ENCODE assay signal across 14 cellular contexts in genomic region chr18:66601649-66602048, GRCh38. TPM values are rescaled to one million over a fixed set of nuclear protein-coding genes. Genes with fewer than 3 reads are reported as not detected.
DNase-seq lines count a peak whose midpoint lies in the region; ATAC-seq and TF ChIP-seq lines count a peak whose summit lies in the region.
"Had no signal": no experiment of that assay in that cellular context is flagged by ENCODE, and none has a peak within 500 bp of the region (broad histone marks: within the 10 kb centered on the region; RNA-seq: fewer than 3 reads in every experiment).

No MANE protein-coding gene starts in this region.

- H3K9me3 ChIP-seq in left ventricle myocardium inferior (replicated peaks) (peaks cover 18% of the 10 kb centered on the region), neural cell (ENCODE audit: low read length) (no peaks in the 10 kb centered on the region), colonic mucosa (no peaks in the 10 kb centered on the region)

- H3K4me1 ChIP-seq in left ventricle myocardium inferior (no peaks in the 10 kb centered on the region), colonic mucosa (no peaks in the 10 kb centered on the region)
- H3K4me1 ChIP-seq: BLaER1 treated with 17β-estradiol and CSF1 and Interleukin-3, amounts not matched to agents 10 nM and 100 nM had no signal

- no peak overlapping the region for H3K4me3 Mint-ChIP-seq in WTC11
- H3K4me3 Mint-ChIP-seq in T-cell: no peak overlapping the region

- H3K27ac ChIP-seq in left ventricle myocardium inferior (replicated peaks): peak overlapping the region; percentile 67
- H3K27ac ChIP-seq in neural cell (ENCODE audit: low read length): no peak overlapping the region
- H3K27ac ChIP-seq in colonic mucosa: no peak overlapping the region
- H3K27ac ChIP-seq: BLaER1 treated with 17β-estradiol and CSF1 and Interleukin-3, amounts not matched to agents 10 nM and 100 nM had no signal

- H3K9me3 Mint-ChIP-seq in WTC11: peaks cover 10% of the 10 kb centered on the region
- H3K9me3 Mint-ChIP-seq in T-cell: peaks cover 8 to 14% (median 8%) of the 10 kb centered on the region in 3 donors

- CTCF ChIA-PET in WTC11 (lab: Charles Lee) (no interaction called here), T-cell (lab: Charles Lee) (no interaction called here)

- H4K20me1 ChIP-seq in neural cell (ENCODE audit: insufficient read depth): no peaks in the 10 kb centered on the region
- H4K20me1 ChIP-seq: BLaER1 treated with 17β-estradiol and CSF1 and Interleukin-3, amounts not matched to agents 10 nM and 100 nM had no signal

- POLR2A ChIA-PET in WTC11 (lab: Charles Lee) (no interaction called here), T-cell (lab: Charles Lee) (no interaction called here)

- H3K4me3 ChIP-seq in left ventricle myocardium inferior (peak overlapping the region; percentile 58), neural cell (ENCODE audit: low read length) (no peak overlapping the region), colonic mucosa (no peak overlapping the region)
- H3K4me3 ChIP-seq: BLaER1 treated with 17β-estradiol and CSF1 and Interleukin-3, amounts not matched to agents 10 nM and 100 nM; GM12878 had no signal

- TF ChIP-seq EP300 in neural cell (conservative IDR thresholded peaks at IDR 0.05; ENCODE audit: poor library complexity, severe bottlenecking): peak; percentile 56

- H3K9me2 ChIP-seq in neural cell (ENCODE audit: insufficient read depth, low read length): no peaks in the 10 kb centered on the region

- H3K36me3 ChIP-seq in left ventricle myocardium inferior (no peaks in the 10 kb centered on the region), neural cell (ENCODE audit: insufficient read depth, low read length) (no peaks in the 10 kb centered on the region), colonic mucosa (no peaks in the 10 kb centered on the region)
- H3K36me3 ChIP-seq: BLaER1 treated with 17β-estradiol and CSF1 and Interleukin-3, amounts not matched to agents 10 nM and 100 nM had no signal

- ATAC-seq in Right ventricle myocardium superior (ENCODE audit: poor library complexity) (no peak), WTC11 (no peak), T-cell (replicated peaks in 1 of 4) (no peak), HG03442 (IDR thresholded peaks at IDR 0.05; ENCODE audit: unreplicated experiment) (no peak)
- ATAC-seq: GM12878 had no signal

- no peak for DNase-seq in left ventricle myocardium inferior
- DNase-seq in Right ventricle myocardium superior: no peak
- DNase-seq in WTC11 (ENCODE audit: low spot score): no peak
- DNase-seq in colonic mucosa: no peak
- DNase-seq in T-cell: no peak
- DNase-seq: DND-41, KG1, NCI-H1436, NCI-H2029 had no signal

- no peaks in the 10 kb centered on the region for H3F3A ChIP-seq in neural cell (ENCODE audit: insufficient read depth, low read length, poor library complexity, severe bottlenecking)

- H3K36me3 Mint-ChIP-seq in WTC11 (no peaks in the 10 kb centered on the region), T-cell (no peaks in the 10 kb centered on the region)

- no peaks in the 10 kb centered on the region for H3K27me3 ChIP-seq in left ventricle myocardium inferior (ENCODE audit: low read depth)
- no peaks in the 10 kb centered on the region for H3K27me3 ChIP-seq in neural cell (ENCODE audit: insufficient read depth, low read depth, low read length)
- no peaks in the 10 kb centered on the region for H3K27me3 ChIP-seq in colonic mucosa
- H3K27me3 ChIP-seq: BLaER1 treated with 17β-estradiol and CSF1 and Interleukin-3, amounts not matched to agents 10 nM and 100 nM had no signal

- H3K4me1 Mint-ChIP-seq in WTC11: no peaks in the 10 kb centered on the region
- no peaks in the 10 kb centered on the region for H3K4me1 Mint-ChIP-seq in T-cell

- H2AFZ ChIP-seq in neural cell (ENCODE audit: low read depth, low read length): no peak overlapping the region

- no peak for TF ChIP-seq CTCF in left ventricle myocardium inferior (IDR thresholded peaks at IDR 0.05; ENCODE audit: borderline replicate concordance)
- TF ChIP-seq CTCF in WTC11 (IDR thresholded peaks at IDR 0.05): no peak
- no peak for TF ChIP-seq CTCF in neural cell (IDR thresholded peaks at IDR 0.05; ENCODE audit: poor library complexity, severe bottlenecking)
- no peak for TF ChIP-seq CTCF in colonic mucosa (IDR thresholded peaks at IDR 0.05)

- H3K27ac Mint-ChIP-seq in WTC11 (0 out of 2 replicates have a peak overlapping the region, but pooled peaks have one; percentile 10), T-cell (no peak overlapping the region)

- H3K27me3 Mint-ChIP-seq in WTC11 (ENCODE audit: low read depth) (no peaks in the 10 kb centered on the region), T-cell (no peaks in the 10 kb centered on the region)

- no peak overlapping the region for H3K4me2 ChIP-seq in neural cell (ENCODE audit: low read length)
- H3K4me2 ChIP-seq: BLaER1 treated with 17β-estradiol and CSF1 and Interleukin-3, amounts not matched to agents 10 nM and 100 nM had no signal

- H3K9ac ChIP-seq in neural cell (ENCODE audit: low read length) (no peak overlapping the region), colonic mucosa (ENCODE audit: low read depth in 2 of 2, low read length in 2 of 2) (no peak overlapping the region)
- H3K9ac ChIP-seq: BLaER1 treated with 17β-estradiol and CSF1 and Interleukin-3, amounts not matched to agents 10 nM and 100 nM had no signal

- no peaks in the 10 kb centered on the region for H3K79me2 ChIP-seq in neural cell (replicated peaks; ENCODE audit: insufficient read depth, low read length)

- intact Hi-C loops in left ventricle myocardium inferior (cut with micrococcal nuclease) (no loop called here), Right ventricle myocardium superior (cut with DNase I) (no loop called here), colonic mucosa (cut with DNase I) (no loop called here)

- no peak for TF ChIP-seq RAD21 in neural cell (conservative IDR thresholded peaks at IDR 0.05)

TF ChIP-seq in WTC11, 78 proteins besides CTCF, POLR2A, EP300 and RAD21:
- TF ChIP-seq IRF2 (CRISPR knock-in tag; IDR thresholded peaks at IDR 0.05; ENCODE audit: borderline replicate concordance, low read depth): no peak
- TF ChIP-seq MLX (CRISPR knock-in tag; IDR thresholded peaks at IDR 0.05): no peak

TF ChIP-seq in neural cell, 6 proteins besides CTCF, POLR2A, EP300 and RAD21:
- TF ChIP-seq EZH2 (IDR thresholded peaks at IDR 0.05; ENCODE audit: borderline replicate concordance, insufficient read depth, low read length, poor library complexity, severe bottlenecking) (no peak), POLR2AphosphoS5 (IDR thresholded peaks at IDR 0.05) (peak; percentile 17)

RNA-seq across cellular contexts. Expression of gene CDH19, which starts 2.2 kb away (rescaled TPM):
- total RNA-seq in left ventricle myocardium inferior: 13.0 TPM
- total RNA-seq in Right ventricle myocardium superior: 18.4 TPM
- 0.07 to 0.14 TPM in 2 of 3 replicates, not detected in the other for total RNA-seq in WTC11 (2021)
- 0.11 and 0.28 TPM in 2 replicates for polyA plus RNA-seq in neural cell
- polyA minus RNA-seq in neural cell: 0.58 and 0.73 TPM in 2 replicates
- 1 to 10 TPM in 1 of 2 donors, under 1 TPM in 1; 0.67 to 3.6 TPM for total RNA-seq in colonic mucosa
- total RNA-seq in T-cell: not detected
- total RNA-seq: GM12878, H1 had no signal
- polyA plus RNA-seq: H1 had no signal
